Comparison of ENCODE assay signal across 1 cellular context in genomic region chr4:27096142-27096824, GRCh38.
TF ChIP-seq lines count a peak whose summit lies in the region.

No MANE protein-coding gene starts in this region.

TF ChIP-seq in neural cell, 6 proteins besides CTCF, POLR2A, EP300 and RAD21 (continued from another document):
- TF ChIP-seq REST (IDR thresholded peaks at IDR 0.05; ENCODE audit: borderline replicate concordance), result no peak
- no peak for TF ChIP-seq POLR2AphosphoS5 (IDR thresholded peaks at IDR 0.05)
- TF ChIP-seq TAF1 (IDR thresholded peaks at IDR 0.05; ENCODE audit: low read depth), result no peak
